In genomic region chr9:136530472-136531089, GRCh38 we compare ENCODE assay signal across 15 cellular contexts. TPM values are rescaled to one million over a fixed set of nuclear protein-coding genes. Genes with fewer than 3 reads are reported as not detected.
DNase-seq lines count a peak whose midpoint lies in the region; ATAC-seq and TF ChIP-seq lines count a peak whose summit lies in the region.
"Had no signal": no experiment of that assay in that cellular context is flagged by ENCODE, and none has a peak within 500 bp of the region (broad histone marks: within the 10 kb centered on the region; RNA-seq: fewer than 3 reads in every experiment).

No MANE protein-coding gene starts in this region.

- H3K27ac ChIP-seq in heart left ventricle = peak overlapping the region in 11 of 12 donors; percentile 8 to 78 (median 74)
- H3K27ac ChIP-seq in mesodermal cell (ENCODE audit: low read depth, low read length, severe bottlenecking) = peak overlapping the region; percentile 13
- H3K27ac ChIP-seq in thymus (ENCODE audit: low read depth) = peak overlapping the region; percentile 48

- ATAC-seq in heart left ventricle (no peak), left ventricle myocardium superior (no peak), HG02884 (IDR thresholded peaks at IDR 0.05; ENCODE audit: unreplicated experiment) (no peak)
- ATAC-seq: activated CD4-positive, CD25-positive, alpha-beta regulatory T cell treated with anti-CD3 and anti-CD28 coated beads, Interleukin-2, amount 50 U/mL, for 24 hours; body of pancreas had no signal

- no peaks in the 10 kb centered on the region for H3K27me3 Mint-ChIP-seq in brain

- no peaks in the 10 kb centered on the region for H3K9me3 Mint-ChIP-seq in brain

- DNase-seq in heart left ventricle (no peak), left ventricle myocardium superior (no peak), AML-193 (lab: John Stamatoyannopoulos, UW) (no peak), NCI-H1048 (lab: John Stamatoyannopoulos, UW) (no peak)
- DNase-seq: body of pancreas; DMS153; NCI-H1092 treated with DMSO at 0.1 percent for 48 hours; occipital lobe; stimulated activated CD4-positive, alpha-beta T cell treated with anti-CD3 and anti-CD28 coated beads, Interleukin-15, amount 100 ng/mL, for 24 hours; T-helper 1 cell had no signal

- H3K9me3 ChIP-seq in heart left ventricle = no peaks in the 10 kb centered on the region
- H3K9me3 ChIP-seq in mesodermal cell (ENCODE audit: control insufficient read depth, low read length) = no peaks in the 10 kb centered on the region
- no peaks in the 10 kb centered on the region for H3K9me3 ChIP-seq in thymus (ENCODE audit: control insufficient read depth)
- H3K9me3 ChIP-seq: body of pancreas had no signal

- H3K4me3 Mint-ChIP-seq in brain = peak overlapping the region in 2 of 5 experiments; percentile 55 to 59

- no peak for TF ChIP-seq POLR2A in heart left ventricle (IDR thresholded peaks at IDR 0.05)

- WGBS in heart left ventricle, 4 donors = 41 to 52% (median 46%) methylated on average over 10 to 19 of the region's 19 CpGs
- 86% methylated on average over 11 to 18 of the region's 19 CpGs for WGBS in mesodermal cell (ENCODE audit: insufficient coverage in 2 of 2), 2 experiments
- WGBS in thymus = 11% methylated on average over 19 of the region's 19 CpGs

- peak in 1 of 12 donors; percentile 4 for TF ChIP-seq CTCF in heart left ventricle (IDR thresholded peaks at IDR 0.05)
- TF ChIP-seq CTCF in brain (conservative IDR thresholded peaks at IDR 0.05) = no peak

- H3K4me3 ChIP-seq in heart left ventricle (peak overlapping the region in 6 of 12 donors; percentile 3 to 26 (median 10)), mesodermal cell (ENCODE audit: extremely low read depth, insufficient read depth, low read length, poor library complexity, severe bottlenecking) (no peak overlapping the region), thymus (ENCODE audit: low read length) (peak overlapping the region; percentile 36)
- H3K4me3 ChIP-seq: body of pancreas had no signal

- peaks cover 0 to 18% (median 5%) of the 10 kb centered on the region in 9 donors for H3K36me3 ChIP-seq in heart left ventricle
- H3K36me3 ChIP-seq in mesodermal cell (ENCODE audit: control insufficient read depth, insufficient read depth, low read length) = peaks cover 18% of the 10 kb centered on the region
- H3K36me3 ChIP-seq in thymus (ENCODE audit: control insufficient read depth, insufficient read depth) = peaks cover 22% of the 10 kb centered on the region

- intact Hi-C loops in heart left ventricle (cut with DNase I) = loop anchor here in 1 of 10 donors (5.0 kb wide), 1 partner anchor 38 kb away; no protein-coding TSS in a partner anchor
- intact Hi-C loops in left ventricle myocardium superior (cut with micrococcal nuclease) = no loop called here

- peaks cover 83% of the 10 kb centered on the region for H3K4me1 Mint-ChIP-seq in brain

- peaks cover 39 to 94% (median 87%) of the 10 kb centered on the region in 12 donors for H3K4me1 ChIP-seq in heart left ventricle
- peaks cover 10% of the 10 kb centered on the region for H3K4me1 ChIP-seq in mesodermal cell (ENCODE audit: control insufficient read depth, insufficient read depth, low read length, poor library complexity, severe bottlenecking)
- peaks cover 66% of the 10 kb centered on the region for H3K4me1 ChIP-seq in thymus (ENCODE audit: control insufficient read depth, insufficient read depth, low read length)

- peak overlapping the region; percentile 29 to 95 (median 89) for H3K27ac Mint-ChIP-seq in brain

- H3K27me3 ChIP-seq in heart left ventricle = no peaks in the 10 kb centered on the region
- H3K27me3 ChIP-seq in thymus (ENCODE audit: control insufficient read depth, insufficient read depth) = no peaks in the 10 kb centered on the region
- H3K27me3 ChIP-seq: body of pancreas had no signal

- no peaks in the 10 kb centered on the region for H3K36me3 Mint-ChIP-seq in brain

RNA-seq across cellular contexts. Expression of gene NOTCH1, which starts 15.3 kb away (rescaled TPM):
- total RNA-seq in heart left ventricle = 10 to 100 TPM; 12.1 to 47.3 (median 22.1) TPM
- polyA plus RNA-seq in heart left ventricle = 10 to 100 TPM in 1 of 2 donors, 1 to 10 TPM in 1; 8.0 to 12.1 TPM
- total RNA-seq in left ventricle myocardium superior = 15.4 TPM
- 12.3 TPM for polyA plus RNA-seq in brain (ENCODE audit: insufficient read depth, low read depth, low replicate concordance)
- polyA plus RNA-seq in mesodermal cell (2013, experiment 1 of 2) = 65.5 TPM
- 44.0 TPM for polyA plus RNA-seq in mesodermal cell (2013, experiment 2 of 2)
- polyA plus RNA-seq in thymus = 15.9 TPM

RNA-seq across cellular contexts. Expression of gene SEC16A, which starts 47.7 kb away (rescaled TPM):
- total RNA-seq in heart left ventricle (10 to 100 TPM; 21.1 to 53.3 (median 30.2) TPM), left ventricle myocardium superior (23.2 TPM)
- polyA plus RNA-seq in heart left ventricle (10 to 100 TPM; 20.9 to 29.9 TPM), brain (ENCODE audit: insufficient read depth, low read depth, low replicate concordance) (80.6 TPM), thymus (89.7 TPM)
- 55.1 TPM for polyA plus RNA-seq in mesodermal cell (2013, experiment 1 of 2)
- polyA plus RNA-seq in mesodermal cell (2013, experiment 2 of 2) = 44.5 TPM

Comparison
In these comparisons a context has a peak if more than half of its experiments do, and no peak if none do; other contexts are left out.
1. H3K27ac ChIP-seq: peak in every context shown above with its lines; median percentile 74 in heart left ventricle; 48 in thymus; 13 in mesodermal cell.